8 cellular contexts compared by ENCODE assay signal in the genomic region with DNA sequence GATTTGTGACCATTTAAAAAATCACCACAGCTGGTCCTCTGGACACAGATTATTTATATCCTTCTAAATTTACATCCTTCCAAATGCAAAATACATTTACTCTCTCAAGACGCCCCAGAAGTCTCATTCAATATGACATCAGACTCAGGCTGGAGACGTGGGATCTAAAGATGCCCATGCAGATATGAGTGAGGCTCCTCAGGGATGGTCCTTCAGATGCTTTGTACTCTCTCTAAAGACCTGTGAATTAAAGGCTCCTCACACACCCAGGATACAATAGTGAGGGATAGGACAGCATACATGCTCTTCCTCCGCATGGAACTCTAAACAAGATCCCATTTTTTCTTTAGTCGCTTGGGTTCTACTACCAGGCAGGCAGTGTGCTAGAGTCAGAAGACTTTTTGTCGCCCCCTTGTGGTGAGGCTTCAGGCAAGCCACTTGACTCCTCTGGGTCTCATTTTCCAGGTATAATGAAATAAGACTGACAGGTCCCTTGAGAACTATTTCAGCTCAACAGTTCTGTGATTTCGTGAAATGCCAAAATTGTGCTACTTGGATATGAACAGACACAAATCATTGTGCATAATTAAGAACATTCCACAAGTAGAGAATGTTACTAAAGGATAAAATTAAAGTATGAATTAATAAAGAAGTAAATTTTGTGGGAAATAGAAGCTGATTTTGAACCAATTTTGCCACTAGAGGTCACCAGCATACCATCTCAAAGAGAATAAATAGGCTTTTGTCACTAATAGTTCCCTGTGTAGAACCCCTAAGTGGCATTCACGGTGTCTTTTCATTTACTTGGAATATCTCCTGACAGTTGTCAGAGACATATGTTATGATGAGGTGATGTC. TPM values are rescaled to one million over a fixed set of nuclear protein-coding genes. Genes with fewer than 3 reads are reported as not detected.
A peak's percentile ranks its signal among the peaks of the same experiment; 100 is the strongest.
DNase-seq lines count a peak whose midpoint lies in the region; ATAC-seq and TF ChIP-seq lines count a peak whose summit lies in the region.

No MANE protein-coding gene starts in this region.

- H3K4me1 ChIP-seq in CD8-positive, alpha-beta T cell (ENCODE audit: insufficient read depth, low read length) = no peaks in the 10 kb centered on the region

- H3K9me3 ChIP-seq in CD8-positive, alpha-beta T cell (ENCODE audit: low read length) = no peaks in the 10 kb centered on the region

- WGBS in lower leg skin, 2 donors = 29 to 30% methylated on average over 7 of the region's 7 CpGs

- H3K4me3 Mint-ChIP-seq in CD8-positive, alpha-beta T cell = no peak overlapping the region
- H3K4me3 Mint-ChIP-seq in activated CD4-positive, alpha-beta T cell treated with anti-CD3 and anti-CD28 coated beads, Interleukin-2, amount 10 ng/mL, durations not matched to agents 24 days and 14 days = no peak overlapping the region

- no peak for TF ChIP-seq POLR2A in lower leg skin (IDR thresholded peaks at IDR 0.05)

- H3K4me1 Mint-ChIP-seq in CD8-positive, alpha-beta T cell (ENCODE audit: low read depth) = no peaks in the 10 kb centered on the region
- H3K4me1 Mint-ChIP-seq in activated CD4-positive, alpha-beta T cell treated with anti-CD3 and anti-CD28 coated beads, Interleukin-2, amount 10 ng/mL, durations not matched to agents 24 days and 14 days = no peaks in the 10 kb centered on the region

- no peaks in the 10 kb centered on the region for H3K36me3 Mint-ChIP-seq in CD8-positive, alpha-beta T cell
- H3K36me3 Mint-ChIP-seq in activated CD4-positive, alpha-beta T cell treated with anti-CD3 and anti-CD28 coated beads, Interleukin-2, amount 10 ng/mL, durations not matched to agents 24 days and 14 days (ENCODE audit: low read depth) = no peaks in the 10 kb centered on the region

- peak; percentile 44 to 84 (median 71) for DNase-seq in CD8-positive, alpha-beta T cell
- DNase-seq in NCI-H510A (lab: John Stamatoyannopoulos, UW) = peak; percentile 29
- DNase-seq in activated CD4-positive, alpha-beta T cell treated with anti-CD3 and anti-CD28 coated beads, Interleukin-2, amount 10 ng/mL, durations not matched to agents 24 days and 14 days = peak; percentile 93
- peak; percentile 52 for DNase-seq in dedifferentiated amniotic fluid mesenchymal stem cell (ENCODE audit: extremely low spot score)
- peak; percentile 76 to 93 for DNase-seq in lower leg skin (ENCODE audit: low spot score in 2 of 2)
- DNase-seq in stimulated activated CD8-positive, alpha-beta memory T cell treated with anti-CD3 and anti-CD28 coated beads, Interleukin-12 subunit alpha, Interleukin-12 subunit beta, amount 100 ng/mL, for 4 hours (ENCODE audit: low read depth) = peak; percentile 37

- no peaks in the 10 kb centered on the region for H3K36me3 ChIP-seq in CD8-positive, alpha-beta T cell (ENCODE audit: insufficient read depth, low read length)

- no peak overlapping the region for H3K27ac Mint-ChIP-seq in CD8-positive, alpha-beta T cell
- no peak overlapping the region for H3K27ac Mint-ChIP-seq in activated CD4-positive, alpha-beta T cell treated with anti-CD3 and anti-CD28 coated beads, Interleukin-2, amount 10 ng/mL, durations not matched to agents 24 days and 14 days

- H3K27me3 Mint-ChIP-seq in CD8-positive, alpha-beta T cell (ENCODE audit: low read depth) = no peaks in the 10 kb centered on the region
- H3K27me3 Mint-ChIP-seq in activated CD4-positive, alpha-beta T cell treated with anti-CD3 and anti-CD28 coated beads, Interleukin-2, amount 10 ng/mL, durations not matched to agents 24 days and 14 days = peaks cover 20% of the 10 kb centered on the region

- H3K27ac ChIP-seq in CD8-positive, alpha-beta T cell (ENCODE audit: low read depth, low read length) = no peak overlapping the region

- ATAC-seq in CD8-positive, alpha-beta T cell = peak; percentile 90
- ATAC-seq in GM19395 (IDR thresholded peaks at IDR 0.05; ENCODE audit: unreplicated experiment) (peak; percentile 99), HG03457 (IDR thresholded peaks at IDR 0.05; ENCODE audit: unreplicated experiment) (peak; percentile 86)

- no peak overlapping the region for H3K4me3 ChIP-seq in CD8-positive, alpha-beta T cell (ENCODE audit: low read depth, low read length)
- no peak overlapping the region for H3K4me3 ChIP-seq in lower leg skin (ENCODE audit: low read depth, poor library complexity, severe bottlenecking)

- H3K27me3 ChIP-seq in CD8-positive, alpha-beta T cell (ENCODE audit: insufficient read depth, low read length) = no peaks in the 10 kb centered on the region

- intact Hi-C loops in CD8-positive, alpha-beta T cell (cut with DNase I, micrococcal nuclease) = loop anchor here (1.0 to 5.0 kb wide), 7 partner anchors 14 to 622 kb away; a partner anchor contains a TSS
- intact Hi-C loops in activated CD4-positive, alpha-beta T cell treated with anti-CD3 and anti-CD28 coated beads, Interleukin-2, amount 10 ng/mL, durations not matched to agents 24 days and 14 days (cut with micrococcal nuclease) = loop anchor here (1.0 to 10.0 kb wide), 5 partner anchors 251 to 625 kb away; no protein-coding TSS in a partner anchor
- intact Hi-C loops in lower leg skin (cut with DNase I; ENCODE audit: low total_unique reads) = no loop called here

- TF ChIP-seq CTCF in CD8-positive, alpha-beta T cell (IDR thresholded peaks at IDR 0.05) = peak; percentile 89
- peak in 1 of 3 donors; percentile 60 for TF ChIP-seq CTCF in lower leg skin (IDR thresholded peaks at IDR 0.05)

- no peaks in the 10 kb centered on the region for H3K9me3 Mint-ChIP-seq in CD8-positive, alpha-beta T cell
- H3K9me3 Mint-ChIP-seq in activated CD4-positive, alpha-beta T cell treated with anti-CD3 and anti-CD28 coated beads, Interleukin-2, amount 10 ng/mL, durations not matched to agents 24 days and 14 days = no peaks in the 10 kb centered on the region

- POLR2A ChIA-PET in CD8-positive, alpha-beta T cell (lab: Charles Lee) = no interaction called here

- CTCF ChIA-PET in CD8-positive, alpha-beta T cell (lab: Charles Lee) = interaction anchor here (0.6 to 5.1 kb wide), 42 partner anchors 9 to 754 kb away, joined by 3 to 28 read pairs (median 4); a partner anchor contains a TSS

RNA-seq across cellular contexts. Expression of a gene that starts 13.6 kb away (rescaled TPM):
- total RNA-seq in CD8-positive, alpha-beta T cell = 1 to 10 TPM; 7.1 to 8.3 TPM
- 33.7 and 33.8 TPM in 2 replicates for total RNA-seq in activated CD4-positive, alpha-beta T cell treated with anti-CD3 and anti-CD28 coated beads, Interleukin-2, amount 10 ng/mL, durations not matched to agents 24 days and 14 days
- total RNA-seq in lower leg skin = 10 to 100 TPM; 22.7 to 34.4 (median 26.8) TPM

Comparison
In these comparisons a context has a peak if more than half of its experiments do, and no peak if none do; other contexts are left out.
1. DNase-seq: peak in every context shown above with its lines; median percentile 93 in activated CD4-positive, alpha-beta T cell treated with anti-CD3 and anti-CD28 coated beads, Interleukin-2, amount 10 ng/mL, durations not matched to agents 24 days and 14 days; 84 in lower leg skin; 71 in CD8-positive, alpha-beta T cell; 52 in dedifferentiated amniotic fluid mesenchymal stem cell; 37 in stimulated activated CD8-positive, alpha-beta memory T cell treated with anti-CD3 and anti-CD28 coated beads, Interleukin-12 subunit alpha, Interleukin-12 subunit beta, amount 100 ng/mL, for 4 hours; 29 in NCI-H510A.